ENCODE assay signal across 1 cellular context in the genomic region with DNA sequence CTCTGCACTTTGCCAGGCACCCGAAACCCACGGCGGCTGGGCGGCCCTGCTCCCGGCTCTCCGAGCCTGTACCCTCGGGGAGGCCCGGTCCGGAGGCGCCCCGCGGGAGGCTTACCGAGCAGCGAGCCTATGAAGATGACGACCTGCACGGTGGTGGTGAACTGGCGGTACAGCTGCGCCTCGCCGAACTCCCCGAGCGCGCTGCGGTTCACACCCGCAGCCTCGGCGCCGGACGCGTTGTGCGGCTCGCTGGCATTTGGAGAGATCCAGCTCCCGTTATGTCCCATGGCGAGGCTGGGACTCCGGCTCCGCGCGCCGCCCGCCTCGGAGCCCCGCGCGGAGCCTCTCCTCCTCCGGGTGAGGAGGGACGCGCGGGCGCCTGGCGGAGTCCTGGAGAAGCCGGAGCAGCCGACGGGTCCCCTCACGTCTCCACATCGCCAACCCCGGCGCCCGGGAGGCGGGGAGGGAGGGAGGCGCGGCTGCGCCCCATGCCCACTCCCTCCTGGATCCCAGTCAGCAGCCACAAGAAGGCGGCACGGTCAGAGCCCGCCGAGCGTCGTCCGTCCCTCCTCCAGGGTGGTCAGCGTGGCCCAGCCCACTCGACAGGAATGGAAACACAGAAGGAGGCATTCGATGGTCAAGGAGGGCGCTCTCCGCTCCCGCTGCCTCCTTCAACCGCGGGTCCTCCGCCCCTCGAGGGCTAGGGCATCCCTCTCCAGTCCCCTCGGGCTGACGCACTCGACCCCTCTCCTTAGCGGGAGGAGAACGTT.
TF ChIP-seq lines count a peak whose summit lies in the region.

A gene with protein sequence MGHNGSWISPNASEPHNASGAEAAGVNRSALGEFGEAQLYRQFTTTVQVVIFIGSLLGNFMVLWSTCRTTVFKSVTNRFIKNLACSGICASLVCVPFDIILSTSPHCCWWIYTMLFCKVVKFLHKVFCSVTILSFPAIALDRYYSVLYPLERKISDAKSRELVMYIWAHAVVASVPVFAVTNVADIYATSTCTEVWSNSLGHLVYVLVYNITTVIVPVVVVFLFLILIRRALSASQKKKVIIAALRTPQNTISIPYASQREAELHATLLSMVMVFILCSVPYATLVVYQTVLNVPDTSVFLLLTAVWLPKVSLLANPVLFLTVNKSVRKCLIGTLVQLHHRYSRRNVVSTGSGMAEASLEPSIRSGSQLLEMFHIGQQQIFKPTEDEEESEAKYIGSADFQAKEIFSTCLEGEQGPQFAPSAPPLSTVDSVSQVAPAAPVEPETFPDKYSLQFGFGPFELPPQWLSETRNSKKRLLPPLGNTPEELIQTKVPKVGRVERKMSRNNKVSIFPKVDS (minus strand): TSS at position 527 of the 770 bp plus-strand sequence. CDS start 240 bp downstream, at position 287.

TF ChIP-seq in GM23338, 12 proteins besides CTCF, POLR2A, EP300 and RAD21:
- no peak for TF ChIP-seq ZNF114 (CRISPR knock-in tag; IDR thresholded peaks at IDR 0.05)
- TF ChIP-seq NANOG (IDR thresholded peaks at IDR 0.05; ENCODE audit: borderline replicate concordance), result no peak
- TF ChIP-seq JUNB (IDR thresholded peaks at IDR 0.05; ENCODE audit: unreplicated experiment), result no peak
- no peak for TF ChIP-seq EZH2 (IDR thresholded peaks at IDR 0.05; ENCODE audit: low read depth, unreplicated experiment)
- no peak for TF ChIP-seq STAT1 (IDR thresholded peaks at IDR 0.05; ENCODE audit: unreplicated experiment)
- no peak for TF ChIP-seq CREB1 (CRISPR knock-in tag; IDR thresholded peaks at IDR 0.05; ENCODE audit: low read depth)
